ENCODE assay signal across 8 cellular contexts in genomic region chr18:34493566-34494358, GRCh38.
DNase-seq lines count a peak whose midpoint lies in the region; ATAC-seq and TF ChIP-seq lines count a peak whose summit lies in the region.

No MANE protein-coding gene starts in this region.

- no peaks in the 10 kb centered on the region for H3K36me3 ChIP-seq in skeletal muscle satellite cell (ENCODE audit: insufficient read depth, low read length)
- no peaks in the 10 kb centered on the region for H3K36me3 ChIP-seq in OCI-LY7 (ENCODE audit: insufficient read depth, low read length)

- no peaks in the 10 kb centered on the region for H3K27me3 ChIP-seq in skeletal muscle satellite cell (ENCODE audit: control insufficient read depth, insufficient read depth, low read length)

- in situ Hi-C loops in G401 (cut with HindIII; ENCODE audit: low sequenced_read_pairs) (no loop called here), KBM-7 (cut with MboI; ENCODE audit: low pct_unique_long_range_greater_than_20kb, low sequenced_read_pairs) (no loop called here), astrocyte of the cerebellum (cut with HindIII; ENCODE audit: low sequenced_read_pairs) (no loop called here)

- no peaks in the 10 kb centered on the region for H3K9me2 ChIP-seq in OCI-LY7 (ENCODE audit: insufficient read depth, low read length)

- DNase-seq in G401 (ENCODE audit: low spot score) (peak; percentile 52), KBM-7 (peak; percentile 6), astrocyte of the cerebellum (ENCODE audit: low read depth) (no peak), OCI-LY7 (ENCODE audit: low spot score) (no peak), epidermal melanocyte (ENCODE audit: insufficient read length, low spot score) (no peak)

- no peak overlapping the region for H3K27ac ChIP-seq in OCI-LY7 (ENCODE audit: low read depth, low read length, poor library complexity, severe bottlenecking)

- peak overlapping the region; percentile 58 for H3K9ac ChIP-seq in skeletal muscle satellite cell (ENCODE audit: low read depth, low read length)

- H3K79me2 ChIP-seq in OCI-LY7 (ENCODE audit: insufficient read depth, low read depth, low read length), result no peaks in the 10 kb centered on the region

- peak overlapping the region; percentile 50 for H3K4me3 ChIP-seq in astrocyte of the cerebellum (ENCODE audit: low read depth, low read length)
- peak overlapping the region; percentile 82 for H3K4me3 ChIP-seq in iPS-11a (ENCODE audit: low read depth, low read length)
- H3K4me3 ChIP-seq in skeletal muscle satellite cell (ENCODE audit: low read length), result peak overlapping the region; percentile 75
- no peak overlapping the region for H3K4me3 ChIP-seq in OCI-LY7 (ENCODE audit: low read depth, low read length, poor library complexity, severe bottlenecking)

- TF ChIP-seq CTCF in astrocyte of the cerebellum (IDR thresholded peaks at IDR 0.05; ENCODE audit: low read depth, low read length, missing control alignments), result no peak
- TF ChIP-seq CTCF in OCI-LY7 (conservative IDR thresholded peaks at IDR 0.05; ENCODE audit: low read length), result no peak

- intact Hi-C loops in OCI-LY7 (cut with micrococcal nuclease; ENCODE audit: unreplicated experiment), result no loop called here

- ATAC-seq in GM21447 (IDR thresholded peaks at IDR 0.05; ENCODE audit: unreplicated experiment), result peak; percentile 53

- BruUV-seq in OCI-LY7 (replicated peaks; lab: Mats Ljungman, UMichigan), result no TSS peak

- CTCF ChIA-PET in OCI-LY7 (lab: Charles Lee; ENCODE audit: unreplicated experiment), result no interaction called here

- no peak overlapping the region for H2AFZ ChIP-seq in OCI-LY7 (ENCODE audit: low read length)

- peak overlapping the region; percentile 81 for H3K4me2 ChIP-seq in skeletal muscle satellite cell (ENCODE audit: low read length)
- H3K4me2 ChIP-seq in OCI-LY7 (ENCODE audit: low read length), result no peak overlapping the region

- H3K9me3 ChIP-seq in skeletal muscle satellite cell (replicated peaks; ENCODE audit: low read length), result no peaks in the 10 kb centered on the region
- no peaks in the 10 kb centered on the region for H3K9me3 ChIP-seq in OCI-LY7 (ENCODE audit: low read length)

- H3K4me1 ChIP-seq in skeletal muscle satellite cell (ENCODE audit: control insufficient read depth, insufficient read depth, low read length), result peaks cover 4% of the 10 kb centered on the region
- no peaks in the 10 kb centered on the region for H3K4me1 ChIP-seq in OCI-LY7 (ENCODE audit: insufficient read depth, low read length, poor library complexity, severe bottlenecking)

- H4K20me1 ChIP-seq in OCI-LY7 (ENCODE audit: insufficient read depth, low read length), result no peaks in the 10 kb centered on the region

- POLR2A ChIA-PET in OCI-LY7 (lab: Charles Lee), result no interaction called here

Comparison
In these comparisons a context has a peak if more than half of its experiments do, and no peak if none do; other contexts are left out.
1. DNase-seq: peak in G401 (single experiment) and KBM-7 (single experiment); none in astrocyte of the cerebellum (single experiment), OCI-LY7 (single experiment) and epidermal melanocyte (single experiment).